In the genomic region with DNA sequence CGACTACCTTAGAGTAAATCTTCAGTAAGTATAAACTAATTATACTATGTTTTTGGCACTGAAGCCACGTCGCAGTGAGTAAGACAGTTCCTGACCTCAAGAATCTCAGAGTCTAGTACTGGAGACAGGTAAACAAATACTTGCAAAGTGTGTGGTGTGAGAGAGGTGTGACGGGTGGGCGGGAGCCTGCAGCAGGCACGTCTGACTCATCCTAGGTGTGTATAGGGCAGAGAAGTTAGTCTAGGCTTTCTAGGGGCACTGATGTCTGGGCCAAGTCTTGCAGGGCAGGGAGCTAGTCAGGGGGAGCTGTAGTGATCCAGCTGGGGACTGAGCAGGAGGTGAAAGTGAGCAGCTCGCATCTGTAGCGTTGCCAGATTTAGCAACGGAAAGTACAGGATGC, we compare ENCODE assay signal across 11 cellular contexts. TPM values are rescaled to one million over a fixed set of nuclear protein-coding genes. Genes with fewer than 3 reads are reported as not detected.
DNase-seq lines count a peak whose midpoint lies in the region; ATAC-seq lines count a peak whose summit lies in the region.
"Had no signal": no experiment of that assay in that cellular context is flagged by ENCODE, and none has a peak within 500 bp of the region (broad histone marks: within the 10 kb centered on the region; RNA-seq: fewer than 3 reads in every experiment).

No MANE protein-coding gene starts in this region.

- no peaks in the 10 kb centered on the region; the same call in 1 of the 2 replicates for H3K9me3 ChIP-seq in SJCRH30 (replicated peaks)

- H3K36me3 ChIP-seq in SJCRH30, result no peaks in the 10 kb centered on the region

- H3K27ac Mint-ChIP-seq in central memory CD8-positive, alpha-beta T cell (ENCODE audit: low read depth), result peak overlapping the region; percentile 30

- H3K4me3 ChIP-seq in SJCRH30, result no peak overlapping the region
- H3K4me3 ChIP-seq: SK-N-MC had no signal

- H3K4me3 Mint-ChIP-seq in central memory CD8-positive, alpha-beta T cell, result no peak overlapping the region

- no peaks in the 10 kb centered on the region for H3K27me3 ChIP-seq in SJCRH30

- ATAC-seq in HG03342 (IDR thresholded peaks at IDR 0.05; ENCODE audit: unreplicated experiment), result peak; percentile 83
- no peak for ATAC-seq in central memory CD8-positive, alpha-beta T cell (replicated peaks; ENCODE audit: extremely low read depth, poor library complexity, severe bottlenecking)
- peak; percentile 89 for ATAC-seq in stimulated activated naive CD8-positive, alpha-beta T cell treated with anti-CD3 and anti-CD28 coated beads, Interleukin-15, Interleukin-2, amounts not matched to agents 100 U/mL and 50 U/mL, for 24 hours
- no peak for ATAC-seq in GM21447 (IDR thresholded peaks at IDR 0.05; ENCODE audit: unreplicated experiment)

- no peak overlapping the region for H3K27ac ChIP-seq in SJCRH30
- H3K27ac ChIP-seq: SK-N-MC had no signal

- H3K27me3 Mint-ChIP-seq in central memory CD8-positive, alpha-beta T cell, result peaks cover 85% of the 10 kb centered on the region

- peaks cover 5% of the 10 kb centered on the region for H3K9me3 Mint-ChIP-seq in central memory CD8-positive, alpha-beta T cell

- peaks cover 11% of the 10 kb centered on the region; the same call in 1 of the 2 replicates for H3K4me1 ChIP-seq in SJCRH30

- no peaks in the 10 kb centered on the region for H3K36me3 Mint-ChIP-seq in central memory CD8-positive, alpha-beta T cell (ENCODE audit: insufficient read depth)

- peaks cover 4% of the 10 kb centered on the region for H3K4me1 Mint-ChIP-seq in central memory CD8-positive, alpha-beta T cell

- peak in 2 of 3 experiments; percentile 39 to 42 for DNase-seq in activated CD8-positive, alpha-beta memory T cell treated with anti-CD3 and anti-CD28 coated beads for 48 hours (ENCODE audit: low read depth in 2 of 3, low spot score in 2 of 3)
- no peak for DNase-seq in activated CD8-positive, alpha-beta memory T cell treated with anti-CD3 and anti-CD28 coated beads, Interleukin-2, amount 50 U/mL, for 4 hours
- DNase-seq in central memory CD8-positive, alpha-beta T cell (ENCODE audit: low spot score in 2 of 2), result no peak
- peak; percentile 56 for DNase-seq in stimulated activated naive CD8-positive, alpha-beta T cell treated with anti-CD3 and anti-CD28 coated beads, Interleukin-15, Interleukin-2, amounts not matched to agents 100 U/mL and 50 U/mL, for 24 hours
- no peak for DNase-seq in NCI-H446 (lab: John Stamatoyannopoulos, UW)
- DNase-seq in SJCRH30, result no peak
- DNase-seq: KBM-7 had no signal

RNA-seq across cellular contexts. Expression of gene SFTPD, which starts 35.9 kb away (rescaled TPM):
- 0.22 TPM in 1 of 2 replicates, not detected in the other for total RNA-seq in SJCRH30 (2014; rRNA removed; shearing (Covaris generic))
- total RNA-seq: fibroblast of villous mesenchyme had no signal

Comparison
In these comparisons a context has a peak if more than half of its experiments do, and no peak if none do; other contexts are left out.
1. DNase-seq: peak in activated CD8-positive, alpha-beta memory T cell treated with anti-CD3 and anti-CD28 coated beads for 48 hours (2 of 3) and stimulated activated naive CD8-positive, alpha-beta T cell treated with anti-CD3 and anti-CD28 coated beads, Interleukin-15, Interleukin-2, amounts not matched to agents 100 U/mL and 50 U/mL, for 24 hours (single experiment); none in activated CD8-positive, alpha-beta memory T cell treated with anti-CD3 and anti-CD28 coated beads, Interleukin-2, amount 50 U/mL, for 4 hours (single experiment), central memory CD8-positive, alpha-beta T cell (0 of 2), NCI-H446 (0 of 2) and SJCRH30 (0 of 2).
2. ATAC-seq: peak in HG03342 (single experiment) and stimulated activated naive CD8-positive, alpha-beta T cell treated with anti-CD3 and anti-CD28 coated beads, Interleukin-15, Interleukin-2, amounts not matched to agents 100 U/mL and 50 U/mL, for 24 hours (single experiment); none in central memory CD8-positive, alpha-beta T cell (single experiment) and GM21447 (single experiment).